In the genomic region with DNA sequence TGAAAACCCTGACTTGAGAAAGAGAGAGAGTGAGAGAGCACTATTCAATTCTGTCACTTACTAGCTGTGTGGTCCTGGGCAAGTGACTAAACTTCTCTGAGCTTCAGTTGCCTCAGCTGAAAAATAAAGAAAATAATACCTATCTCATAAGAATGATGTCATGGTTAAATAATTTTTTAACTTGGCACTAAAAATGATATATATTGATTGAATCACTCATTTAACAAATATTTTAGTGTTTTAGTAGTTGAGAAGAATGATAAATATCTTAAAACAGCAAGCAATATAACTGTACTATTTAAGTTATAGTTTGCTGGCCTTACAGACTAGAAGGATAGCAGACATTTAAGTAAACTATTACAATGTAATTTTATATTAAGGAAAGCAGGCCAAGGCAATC, we compare ENCODE assay signal across 8 cellular contexts.
"Had no signal": no experiment of that assay in that cellular context is flagged by ENCODE, and none has a peak within 500 bp of the region (broad histone marks: within the 10 kb centered on the region; RNA-seq: fewer than 3 reads in every experiment).

No MANE protein-coding gene starts in this region.

- DNase-seq: GDM1, GF-D8 had no signal

- FAIRE-seq: G401.6, GM12878, GM12891, GM12892, GM18507, GM19239 had no signal

- H3K4me3 ChIP-seq: GM12878 had no signal

- ATAC-seq: GM12878 had no signal
